Comparison of ENCODE assay signal across 10 cellular contexts in genomic region chr6:142855877-142856606, GRCh38.
A peak's percentile ranks its signal among the peaks of the same experiment; 100 is the strongest.
DNase-seq lines count a peak whose midpoint lies in the region; ATAC-seq and TF ChIP-seq lines count a peak whose summit lies in the region.
"Had no signal": no experiment of that assay in that cellular context is flagged by ENCODE, and none has a peak within 500 bp of the region (broad histone marks: within the 10 kb centered on the region; RNA-seq: fewer than 3 reads in every experiment).

No MANE protein-coding gene starts in this region.

- peaks cover 90% of the 10 kb centered on the region for H3K4me1 Mint-ChIP-seq in activated T-cell treated with anti-CD3 and anti-CD28 coated beads, Interleukin-2, amount 50 U/mL, for 4 hours (ENCODE audit: low read depth)
- peaks cover 91% of the 10 kb centered on the region for H3K4me1 Mint-ChIP-seq in activated B cell treated with CpG ODN at 0.5 μM for 24 hours
- peaks cover 94% of the 10 kb centered on the region for H3K4me1 Mint-ChIP-seq in stimulated activated naive CD8-positive, alpha-beta T cell treated with anti-CD3 and anti-CD28 coated beads, Interleukin-15, amount 100 ng/mL, for 72 hours

- peak; percentile 58 to 61 for ATAC-seq in activated T-cell treated with anti-CD3 and anti-CD28 coated beads, Interleukin-2, amount 50 U/mL, for 4 hours
- ATAC-seq in HG02885 (IDR thresholded peaks at IDR 0.05; ENCODE audit: poor library complexity, unreplicated experiment) (peak; percentile 24), activated B cell treated with CpG ODN at 0.5 μM for 24 hours (ENCODE audit: low read depth) (peak; percentile 20)
- ATAC-seq in stimulated activated naive CD8-positive, alpha-beta T cell treated with anti-CD3 and anti-CD28 coated beads, Interleukin-15, amount 100 ng/mL, for 72 hours = peak; percentile 74
- ATAC-seq: HCT116 had no signal

- H3K4me3 Mint-ChIP-seq in activated T-cell treated with anti-CD3 and anti-CD28 coated beads, Interleukin-2, amount 50 U/mL, for 4 hours = peak overlapping the region; percentile 76
- peak overlapping the region; percentile 73 for H3K4me3 Mint-ChIP-seq in activated B cell treated with CpG ODN at 0.5 μM for 24 hours
- H3K4me3 Mint-ChIP-seq in stimulated activated naive CD8-positive, alpha-beta T cell treated with anti-CD3 and anti-CD28 coated beads, Interleukin-15, amount 100 ng/mL, for 72 hours = peak overlapping the region; percentile 77 to 79

- no peak for TF ChIP-seq CTCF in activated B cell treated with CpG ODN at 0.5 μM for 24 hours (IDR thresholded peaks at IDR 0.05)

- intact Hi-C loops in activated B cell treated with CpG ODN at 0.5 μM for 24 hours (cut with micrococcal nuclease) = loop anchor here (1.0 to 5.0 kb wide), 5 partner anchors 11 to 88 kb away; no protein-coding TSS in a partner anchor

- CTCF ChIA-PET in activated B cell treated with CpG ODN at 0.5 μM for 24 hours (lab: Charles Lee) = interaction anchor here (1.1 to 1.6 kb wide), 3 partner anchors 29 to 71 kb away, joined by 3 read pairs; no protein-coding TSS in a partner anchor

- H3K27me3 Mint-ChIP-seq in activated T-cell treated with anti-CD3 and anti-CD28 coated beads, Interleukin-2, amount 50 U/mL, for 4 hours (ENCODE audit: low read depth) = no peaks in the 10 kb centered on the region
- no peaks in the 10 kb centered on the region for H3K27me3 Mint-ChIP-seq in activated B cell treated with CpG ODN at 0.5 μM for 24 hours
- no peaks in the 10 kb centered on the region for H3K27me3 Mint-ChIP-seq in stimulated activated naive CD8-positive, alpha-beta T cell treated with anti-CD3 and anti-CD28 coated beads, Interleukin-15, amount 100 ng/mL, for 72 hours

- in situ Hi-C loops in G401 (cut with HindIII; ENCODE audit: low sequenced_read_pairs) = no loop called here

- POLR2A ChIA-PET in activated B cell treated with CpG ODN at 0.5 μM for 24 hours (lab: Charles Lee) = interaction anchor here (0.7 to 3.7 kb wide), 5 partner anchors 13 to 30 kb away, joined by 3 to 31 read pairs (median 4); no protein-coding TSS in a partner anchor

- peak overlapping the region; percentile 95 for H3K27ac Mint-ChIP-seq in activated B cell treated with CpG ODN at 0.5 μM for 24 hours
- H3K27ac Mint-ChIP-seq in stimulated activated naive CD8-positive, alpha-beta T cell treated with anti-CD3 and anti-CD28 coated beads, Interleukin-15, amount 100 ng/mL, for 72 hours = peak overlapping the region; percentile 68 to 89

- DNase-seq in activated T-cell treated with anti-CD3 and anti-CD28 coated beads, Interleukin-2, amount 50 U/mL, for 4 hours = no peak
- DNase-seq in activated T-cell treated with anti-CD3 and anti-CD28 coated beads, Interleukin-2, amount 50 U/mL, for 1 hour = no peak
- DNase-seq in activated B cell treated with CpG ODN at 0.5 μM for 24 hours (no peak), SW480 (ENCODE audit: low spot score) (no peak), G401 (ENCODE audit: low spot score) (no peak)
- peak in 1 of 2 donors; percentile 48 for DNase-seq in stimulated activated naive CD8-positive, alpha-beta T cell treated with anti-CD3 and anti-CD28 coated beads, Interleukin-15, amount 100 ng/mL, for 72 hours
- no peak for DNase-seq in central memory CD4-positive, alpha-beta T cell
- DNase-seq: NCI-H2171 treated with DMSO at 0.1 percent for 48 hours had no signal

- peaks cover 24% of the 10 kb centered on the region for H3K36me3 Mint-ChIP-seq in activated T-cell treated with anti-CD3 and anti-CD28 coated beads, Interleukin-2, amount 50 U/mL, for 4 hours (ENCODE audit: insufficient read depth)
- H3K36me3 Mint-ChIP-seq in activated B cell treated with CpG ODN at 0.5 μM for 24 hours (ENCODE audit: low read depth) = peaks cover 10% of the 10 kb centered on the region

- peaks cover 5% of the 10 kb centered on the region for H3K9me3 Mint-ChIP-seq in activated T-cell treated with anti-CD3 and anti-CD28 coated beads, Interleukin-2, amount 50 U/mL, for 4 hours
- H3K9me3 Mint-ChIP-seq in activated B cell treated with CpG ODN at 0.5 μM for 24 hours = no peaks in the 10 kb centered on the region
- peaks cover 0 to 6% of the 10 kb centered on the region in 2 donors for H3K9me3 Mint-ChIP-seq in stimulated activated naive CD8-positive, alpha-beta T cell treated with anti-CD3 and anti-CD28 coated beads, Interleukin-15, amount 100 ng/mL, for 72 hours

Comparison
In these comparisons a context has a peak if more than half of its experiments do, and no peak if none do; other contexts are left out.
1. ATAC-seq: peak in every context shown above with its lines; median percentile 74 in stimulated activated naive CD8-positive, alpha-beta T cell treated with anti-CD3 and anti-CD28 coated beads, Interleukin-15, amount 100 ng/mL, for 72 hours; 60 in activated T-cell treated with anti-CD3 and anti-CD28 coated beads, Interleukin-2, amount 50 U/mL, for 4 hours; 24 in HG02885; 20 in activated B cell treated with CpG ODN at 0.5 μM for 24 hours.